Comparison of ENCODE assay signal across 1 cellular context in the genomic region with DNA sequence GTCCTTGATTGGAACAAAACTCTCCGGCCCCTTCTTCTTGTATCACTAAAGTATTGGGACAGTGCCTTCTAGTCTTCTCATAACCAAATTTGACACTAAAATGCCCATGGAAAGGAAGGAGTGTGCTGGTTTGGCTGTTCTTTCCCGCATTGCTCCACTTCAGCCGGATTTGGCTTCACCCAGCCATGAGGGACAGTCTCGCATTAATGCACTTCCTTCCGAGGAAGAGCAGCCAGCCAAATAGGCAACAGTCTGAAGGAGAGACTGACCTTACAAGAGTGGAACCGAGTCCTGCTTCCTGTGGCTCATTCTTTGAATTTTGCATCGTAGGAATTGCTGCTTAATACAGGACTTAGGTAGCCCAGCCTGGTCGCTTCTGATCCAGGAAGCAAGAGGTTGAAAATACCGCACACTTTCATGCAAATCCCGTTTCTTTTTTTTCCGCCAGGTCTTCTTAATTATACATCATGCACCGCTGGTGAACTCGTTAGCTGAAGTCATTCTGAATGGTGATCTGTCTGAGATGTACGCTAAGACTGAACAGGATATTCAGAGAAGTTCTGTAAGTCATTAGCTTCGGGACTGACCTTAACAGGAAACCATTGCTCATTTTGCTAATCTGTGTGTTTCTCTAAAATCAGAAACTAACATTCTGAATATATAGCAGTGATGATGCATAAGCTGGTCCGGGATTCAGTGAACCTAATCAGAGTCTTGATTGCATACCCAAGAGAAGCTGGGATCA.
TF ChIP-seq lines count a peak whose summit lies in the region.

No MANE protein-coding gene starts in this region.

TF ChIP-seq in HepG2, 621 proteins besides CTCF, POLR2A, EP300 and RAD21 (continued from another document):
- no peak for TF ChIP-seq ZNF775 (CRISPR knock-in tag; IDR thresholded peaks at IDR 0.05; ENCODE audit: borderline replicate concordance)
- no peak for TF ChIP-seq ZNF556 (CRISPR knock-in tag; IDR thresholded peaks at IDR 0.05; ENCODE audit: borderline replicate concordance)
- no peak for TF ChIP-seq JUN (CRISPR knock-in tag; IDR thresholded peaks at IDR 0.05)
- TF ChIP-seq, protein P1, sequence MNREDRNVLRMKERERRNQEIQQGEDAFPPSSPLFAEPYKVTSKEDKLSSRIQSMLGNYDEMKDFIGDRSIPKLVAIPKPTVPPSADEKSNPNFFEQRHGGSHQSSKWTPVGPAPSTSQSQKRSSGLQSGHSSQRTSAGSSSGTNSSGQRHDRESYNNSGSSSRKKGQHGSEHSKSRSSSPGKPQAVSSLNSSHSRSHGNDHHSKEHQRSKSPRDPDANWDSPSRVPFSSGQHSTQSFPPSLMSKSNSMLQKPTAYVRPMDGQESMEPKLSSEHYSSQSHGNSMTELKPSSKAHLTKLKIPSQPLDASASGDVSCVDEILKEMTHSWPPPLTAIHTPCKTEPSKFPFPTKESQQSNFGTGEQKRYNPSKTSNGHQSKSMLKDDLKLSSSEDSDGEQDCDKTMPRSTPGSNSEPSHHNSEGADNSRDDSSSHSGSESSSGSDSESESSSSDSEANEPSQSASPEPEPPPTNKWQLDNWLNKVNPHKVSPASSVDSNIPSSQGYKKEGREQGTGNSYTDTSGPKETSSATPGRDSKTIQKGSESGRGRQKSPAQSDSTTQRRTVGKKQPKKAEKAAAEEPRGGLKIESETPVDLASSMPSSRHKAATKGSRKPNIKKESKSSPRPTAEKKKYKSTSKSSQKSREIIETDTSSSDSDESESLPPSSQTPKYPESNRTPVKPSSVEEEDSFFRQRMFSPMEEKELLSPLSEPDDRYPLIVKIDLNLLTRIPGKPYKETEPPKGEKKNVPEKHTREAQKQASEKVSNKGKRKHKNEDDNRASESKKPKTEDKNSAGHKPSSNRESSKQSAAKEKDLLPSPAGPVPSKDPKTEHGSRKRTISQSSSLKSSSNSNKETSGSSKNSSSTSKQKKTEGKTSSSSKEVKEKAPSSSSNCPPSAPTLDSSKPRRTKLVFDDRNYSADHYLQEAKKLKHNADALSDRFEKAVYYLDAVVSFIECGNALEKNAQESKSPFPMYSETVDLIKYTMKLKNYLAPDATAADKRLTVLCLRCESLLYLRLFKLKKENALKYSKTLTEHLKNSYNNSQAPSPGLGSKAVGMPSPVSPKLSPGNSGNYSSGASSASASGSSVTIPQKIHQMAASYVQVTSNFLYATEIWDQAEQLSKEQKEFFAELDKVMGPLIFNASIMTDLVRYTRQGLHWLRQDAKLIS (CRISPR knock-in tag; IDR thresholded peaks at IDR 0.05): no peak
- TF ChIP-seq RORA (CRISPR knock-in tag; IDR thresholded peaks at IDR 0.05): no peak
- TF ChIP-seq ZNF761 (CRISPR knock-in tag; conservative IDR thresholded peaks at IDR 0.05): no peak
- TF ChIP-seq, protein P2, sequence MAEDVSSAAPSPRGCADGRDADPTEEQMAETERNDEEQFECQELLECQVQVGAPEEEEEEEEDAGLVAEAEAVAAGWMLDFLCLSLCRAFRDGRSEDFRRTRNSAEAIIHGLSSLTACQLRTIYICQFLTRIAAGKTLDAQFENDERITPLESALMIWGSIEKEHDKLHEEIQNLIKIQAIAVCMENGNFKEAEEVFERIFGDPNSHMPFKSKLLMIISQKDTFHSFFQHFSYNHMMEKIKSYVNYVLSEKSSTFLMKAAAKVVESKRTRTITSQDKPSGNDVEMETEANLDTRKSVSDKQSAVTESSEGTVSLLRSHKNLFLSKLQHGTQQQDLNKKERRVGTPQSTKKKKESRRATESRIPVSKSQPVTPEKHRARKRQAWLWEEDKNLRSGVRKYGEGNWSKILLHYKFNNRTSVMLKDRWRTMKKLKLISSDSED (CRISPR knock-in tag; IDR thresholded peaks at IDR 0.05): no peak
- TF ChIP-seq, protein P3, sequence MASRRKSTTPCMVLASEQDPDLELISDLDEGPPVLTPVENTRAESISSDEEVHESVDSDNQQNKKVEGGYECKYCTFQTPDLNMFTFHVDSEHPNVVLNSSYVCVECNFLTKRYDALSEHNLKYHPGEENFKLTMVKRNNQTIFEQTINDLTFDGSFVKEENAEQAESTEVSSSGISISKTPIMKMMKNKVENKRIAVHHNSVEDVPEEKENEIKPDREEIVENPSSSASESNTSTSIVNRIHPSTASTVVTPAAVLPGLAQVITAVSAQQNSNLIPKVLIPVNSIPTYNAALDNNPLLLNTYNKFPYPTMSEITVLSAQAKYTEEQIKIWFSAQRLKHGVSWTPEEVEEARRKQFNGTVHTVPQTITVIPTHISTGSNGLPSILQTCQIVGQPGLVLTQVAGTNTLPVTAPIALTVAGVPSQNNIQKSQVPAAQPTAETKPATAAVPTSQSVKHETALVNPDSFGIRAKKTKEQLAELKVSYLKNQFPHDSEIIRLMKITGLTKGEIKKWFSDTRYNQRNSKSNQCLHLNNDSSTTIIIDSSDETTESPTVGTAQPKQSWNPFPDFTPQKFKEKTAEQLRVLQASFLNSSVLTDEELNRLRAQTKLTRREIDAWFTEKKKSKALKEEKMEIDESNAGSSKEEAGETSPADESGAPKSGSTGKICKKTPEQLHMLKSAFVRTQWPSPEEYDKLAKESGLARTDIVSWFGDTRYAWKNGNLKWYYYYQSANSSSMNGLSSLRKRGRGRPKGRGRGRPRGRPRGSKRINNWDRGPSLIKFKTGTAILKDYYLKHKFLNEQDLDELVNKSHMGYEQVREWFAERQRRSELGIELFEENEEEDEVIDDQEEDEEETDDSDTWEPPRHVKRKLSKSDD (CRISPR knock-in tag; IDR thresholded peaks at IDR 0.05; ENCODE audit: low read depth): no peak
- no peak for TF ChIP-seq ISL2 (CRISPR knock-in tag; IDR thresholded peaks at IDR 0.05)
- no peak for TF ChIP-seq ZFY (CRISPR knock-in tag; IDR thresholded peaks at IDR 0.05)
- no peak for TF ChIP-seq MATR3 (CRISPR knock-in tag; IDR thresholded peaks at IDR 0.05)
- TF ChIP-seq MAFF (IDR thresholded peaks at IDR 0.05; ENCODE audit: low read depth, low read length): no peak
